Comparison of ENCODE assay signal across 8 cellular contexts in genomic region chr15:51380999-51381806, GRCh38. TPM values are rescaled to one million over a fixed set of nuclear protein-coding genes. Genes with fewer than 3 reads are reported as not detected.
DNase-seq lines count a peak whose midpoint lies in the region; ATAC-seq and TF ChIP-seq lines count a peak whose summit lies in the region.

No MANE protein-coding gene starts in this region.

- 22% methylated on average over 14 of the region's 14 CpGs for WGBS in liver

- H3K79me2 ChIP-seq in Karpas-422 (ENCODE audit: low read length), result no peaks in the 10 kb centered on the region

- H3K9me3 Mint-ChIP-seq in activated T-cell treated with anti-CD3 and anti-CD28 coated beads, Interleukin-2, amount 50 U/mL, for 24 hours, result no peaks in the 10 kb centered on the region

- no peak overlapping the region for H3K4me3 Mint-ChIP-seq in activated T-cell treated with anti-CD3 and anti-CD28 coated beads, Interleukin-2, amount 50 U/mL, for 24 hours

- no peaks in the 10 kb centered on the region for H3K27me3 ChIP-seq in Karpas-422 (ENCODE audit: low read length)
- H3K27me3 ChIP-seq in liver (ENCODE audit: control insufficient read depth in 4 of 4, insufficient read depth in 4 of 4, low read length in 3 of 4), result no peaks in the 10 kb centered on the region

- H3K9me2 ChIP-seq in Karpas-422 (replicated peaks; ENCODE audit: insufficient read depth, low read length), result no peaks in the 10 kb centered on the region

- no peaks in the 10 kb centered on the region for H3K9me3 ChIP-seq in Karpas-422 (ENCODE audit: low read length)
- H3K9me3 ChIP-seq in liver (ENCODE audit: control insufficient read depth in 4 of 4, low read length in 3 of 4), result no peaks in the 10 kb centered on the region

- CTCF ChIA-PET in RWPE1 (lab: Yijun Ruan, JAX), result interaction anchor here (0.6 to 2.2 kb wide), 11 partner anchors 34 to 669 kb away, joined by 3 to 25 read pairs (median 3); no protein-coding TSS in a partner anchor

- TF ChIP-seq CTCF in RWPE1 (conservative IDR thresholded peaks at IDR 0.05; ENCODE audit: low read depth) (peak; percentile 93), coronary artery (IDR thresholded peaks at IDR 0.05) (peak; percentile 90), liver (IDR thresholded peaks at IDR 0.05; ENCODE audit: low read depth, low read length, missing input control) (peak; percentile 91)

- H3K27me3 Mint-ChIP-seq in activated T-cell treated with anti-CD3 and anti-CD28 coated beads, Interleukin-2, amount 50 U/mL, for 24 hours, result peaks cover 28% of the 10 kb centered on the region

- H2AFZ ChIP-seq in Karpas-422 (ENCODE audit: low read length), result no peak overlapping the region

- H3K36me3 ChIP-seq in Karpas-422 (ENCODE audit: insufficient read depth, low read length), result no peaks in the 10 kb centered on the region
- no peaks in the 10 kb centered on the region for H3K36me3 ChIP-seq in liver (ENCODE audit: control insufficient read depth in 4 of 4, insufficient read depth in 3 of 4, low read depth in 1 of 4, low read length in 3 of 4)

- no peak overlapping the region for H3K27ac Mint-ChIP-seq in activated T-cell treated with anti-CD3 and anti-CD28 coated beads, Interleukin-2, amount 50 U/mL, for 24 hours

- H3K4me1 ChIP-seq in Karpas-422 (ENCODE audit: low read length) (no peaks in the 10 kb centered on the region), liver (ENCODE audit: control insufficient read depth in 4 of 4, insufficient read depth in 4 of 4, low read length in 3 of 4) (peaks cover 0 to 6% (median 0%) of the 10 kb centered on the region in 4 donors)

- H3K4me2 ChIP-seq in Karpas-422 (ENCODE audit: low read depth, low read length, poor library complexity, severe bottlenecking), result no peak overlapping the region

- peak; percentile 59 for ATAC-seq in GM21717 (IDR thresholded peaks at IDR 0.05; ENCODE audit: unreplicated experiment)

- no peaks in the 10 kb centered on the region for H3K36me3 Mint-ChIP-seq in activated T-cell treated with anti-CD3 and anti-CD28 coated beads, Interleukin-2, amount 50 U/mL, for 24 hours (ENCODE audit: low read depth)

- H3K4me1 Mint-ChIP-seq in activated T-cell treated with anti-CD3 and anti-CD28 coated beads, Interleukin-2, amount 50 U/mL, for 24 hours (ENCODE audit: low read depth), result no peaks in the 10 kb centered on the region

- DNase-seq in activated T-cell treated with anti-CD3 and anti-CD28 coated beads for 24 hours (ENCODE audit: low read depth) (peak; percentile 3), Karpas-422 (peak; percentile 84), RWPE1 (ENCODE audit: low spot score) (peak; percentile 87), coronary artery (ENCODE audit: low spot score) (peak; percentile 84)
- no peak for DNase-seq in activated T-cell treated with anti-CD3 and anti-CD28 coated beads, Interleukin-2, amount 50 U/mL, for 24 hours

- H3K9ac ChIP-seq in Karpas-422 (ENCODE audit: low read length) (no peak overlapping the region), liver (ENCODE audit: low read depth in 1 of 2, low read length in 2 of 2) (no peak overlapping the region)

- H4K20me1 ChIP-seq in Karpas-422 (ENCODE audit: insufficient read depth, low read depth, low read length), result no peaks in the 10 kb centered on the region

- H3K27ac ChIP-seq in Karpas-422 (ENCODE audit: low read length) (no peak overlapping the region), RWPE1 (no peak overlapping the region), coronary artery (no peak overlapping the region), liver (ENCODE audit: low read depth in 1 of 2, low read length in 2 of 2) (no peak overlapping the region), temporal lobe (ENCODE audit: low read depth, low read length) (peak overlapping the region; percentile 66)

- H3K4me3 ChIP-seq in Karpas-422 (ENCODE audit: low read length), result no peak overlapping the region
- H3K4me3 ChIP-seq in coronary artery, result no peak overlapping the region
- no peak overlapping the region for H3K4me3 ChIP-seq in liver (ENCODE audit: low read depth in 1 of 3, low read length in 3 of 3)

- POLR2A ChIA-PET in RWPE1 (lab: Yijun Ruan, JAX; ENCODE audit: low non-redundant PET), result no interaction called here

- TF ChIP-seq RAD21 in liver (IDR thresholded peaks at IDR 0.05), result peak; percentile 98 to 99

TF ChIP-seq in liver, 16 proteins besides CTCF, POLR2A, EP300 and RAD21:
- peak; percentile 31 to 46 for TF ChIP-seq RXRA (IDR thresholded peaks at IDR 0.05)
- TF ChIP-seq REST (IDR thresholded peaks at IDR 0.05), result no peak
- TF ChIP-seq YY1 (IDR thresholded peaks at IDR 0.05), result peak; percentile 32
- no peak for TF ChIP-seq HNF4A (conservative IDR thresholded peaks at IDR 0.05)
- peak; percentile 88 for TF ChIP-seq NR2F2 (IDR thresholded peaks at IDR 0.05)
- TF ChIP-seq JUND (IDR thresholded peaks at IDR 0.05), result no peak
- no peak for TF ChIP-seq SP1 (IDR thresholded peaks at IDR 0.05)
- TF ChIP-seq FOXA1 (IDR thresholded peaks at IDR 0.05), result no peak
- TF ChIP-seq FOXA2 (IDR thresholded peaks at IDR 0.05), result no peak
- no peak for TF ChIP-seq ZBTB33 (IDR thresholded peaks at IDR 0.05)
- no peak for TF ChIP-seq MAX (IDR thresholded peaks at IDR 0.05)
- TF ChIP-seq TAF1 (conservative IDR thresholded peaks at IDR 0.05), result no peak
- TF ChIP-seq GABPA (IDR thresholded peaks at IDR 0.05 in 1 of 2, conservative IDR thresholded peaks at IDR 0.05 in 1 of 2), result no peak
- no peak for TF ChIP-seq HNF4G (IDR thresholded peaks at IDR 0.05)
- no peak for TF ChIP-seq ATF3 (IDR thresholded peaks at IDR 0.05)
- no peak for TF ChIP-seq EGR1 (IDR thresholded peaks at IDR 0.05; ENCODE audit: low read depth in 2 of 2)

RNA-seq across cellular contexts. Expression of gene GLDN, which starts 39.7 kb away (rescaled TPM):
- not detected in 2 replicates for total RNA-seq in Karpas-422 (2014; rRNA removed; shearing (Covaris generic); ENCODE audit: low replicate concordance)
- 1 to 10 TPM in 1 of 2 donors, under 1 TPM in 1; 0.50 to 1.4 TPM for total RNA-seq in liver
- polyA plus RNA-seq in liver, result under 1 TPM; 0.15 to 0.16 TPM
- total RNA-seq in temporal lobe, result 2.7 TPM

RNA-seq across cellular contexts. Expression of gene CYP19A1, which starts 42.8 kb away (rescaled TPM):
- total RNA-seq in Karpas-422 (2014; rRNA removed; shearing (Covaris generic); ENCODE audit: low replicate concordance), result 2.2 and 2.4 TPM in 2 replicates
- total RNA-seq in liver (100 to 1,000 TPM in 1 of 2 donors, under 1 TPM in 1; 0.50 to 124 TPM), temporal lobe (0.25 TPM)
- polyA plus RNA-seq in liver, result under 1 TPM in 1 of 2 donors, not detected in 1; 0.03 TPM
